Comparison of ENCODE assay signal across 20 cellular contexts in genomic region chr21:37064841-37065240, GRCh38. TPM values are rescaled to one million over a fixed set of nuclear protein-coding genes. Genes with fewer than 3 reads are reported as not detected.
"Had no signal": no experiment of that assay in that cellular context is flagged by ENCODE, and none has a peak within 500 bp of the region (broad histone marks: within the 10 kb centered on the region; RNA-seq: fewer than 3 reads in every experiment).

No MANE protein-coding gene starts in this region.

- H3K27ac Mint-ChIP-seq: activated naive CD8-positive, alpha-beta T cell; T-helper 1 cell treated with Interleukin-12 subunit alpha and Interleukin-12 subunit beta and Interleukin-4 antibody, amounts not matched to agents 30 μg/mL and 1 μg/mL, for 36 hours; type B pancreatic cell had no signal

- H3K4me3 Mint-ChIP-seq: activated naive CD8-positive, alpha-beta T cell; T-helper 1 cell treated with Interleukin-12 subunit alpha and Interleukin-12 subunit beta and Interleukin-4 antibody, amounts not matched to agents 30 μg/mL and 1 μg/mL, for 36 hours; type B pancreatic cell had no signal

- H3K4me1 ChIP-seq: left lung, psoas muscle, right lobe of liver, testis had no signal

- H3K36me3 ChIP-seq: brain microvascular endothelial cell, left lung, ovary had no signal

- H3K4me3 ChIP-seq: left lung, ovary, psoas muscle, right lobe of liver, stomach, testis had no signal

- ATAC-seq: activated CD4-positive, CD25-positive, alpha-beta regulatory T cell treated with anti-CD3 and anti-CD28 coated beads, Interleukin-2, amount 50 U/mL, for 24 hours; left lung; psoas muscle; right lobe of liver had no signal

- H3K27me3 Mint-ChIP-seq: activated naive CD8-positive, alpha-beta T cell; type B pancreatic cell had no signal

- H3K9me3 Mint-ChIP-seq: T-helper 1 cell treated with Interleukin-12 subunit alpha and Interleukin-12 subunit beta and Interleukin-4 antibody, amounts not matched to agents 30 μg/mL and 1 μg/mL, for 36 hours; type B pancreatic cell had no signal

- H3K9me3 ChIP-seq: left lung, ovary, psoas muscle, right lobe of liver, stomach, testis had no signal

- DNase-seq: activated CD4-positive, alpha-beta T cell treated with anti-CD3 and anti-CD28 coated beads, Interleukin-2, amount 50 U/mL, for 1 hour; brain microvascular endothelial cell; central memory CD4-positive, alpha-beta T cell; erythroblast; left lung; ovary; psoas muscle; right lobe of liver; small intestine; stimulated activated CD4-positive, alpha-beta T cell treated with anti-CD3 and anti-CD28 coated beads, Interleukin-15, amount 100 ng/mL, for 24 hours; stimulated activated CD4-positive, alpha-beta T cell treated with anti-CD3 and anti-CD28 coated beads, Interleukin-4, amount 100 ng/mL, for 1 hour; stomach; testis had no signal

- H3K27ac ChIP-seq: brain microvascular endothelial cell, left lung, ovary, psoas muscle, right lobe of liver, stomach, testis had no signal

- H3K27me3 ChIP-seq: brain microvascular endothelial cell, left lung, ovary, right lobe of liver, stomach, testis had no signal

RNA-seq across cellular contexts. Expression of gene RIPPLY3, which starts 58.3 kb away (rescaled TPM):
- total RNA-seq: frontal cortex, lung microvascular endothelial cell, myocyte, ovary, psoas muscle had no signal
